Comparison of ENCODE assay signal across 12 cellular contexts in the genomic region with DNA sequence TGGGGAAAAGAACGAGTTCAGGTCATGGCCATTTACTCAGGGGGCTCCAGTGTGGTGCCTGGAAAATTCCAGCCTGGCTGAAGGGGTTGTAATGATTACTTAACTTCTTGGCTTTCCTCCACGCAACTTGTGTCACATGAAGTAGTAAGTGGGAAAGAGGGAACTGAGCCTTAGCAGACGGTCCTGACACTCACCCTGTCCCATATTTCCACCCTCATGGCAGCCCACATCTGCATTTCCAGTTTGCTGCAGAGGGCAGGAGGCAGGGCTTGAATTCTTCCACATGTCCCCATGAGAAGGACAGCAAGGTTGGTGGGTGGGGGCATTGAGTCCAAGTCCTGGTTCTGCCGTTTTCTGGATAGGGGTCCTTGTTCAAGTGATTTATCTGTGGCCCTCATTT. TPM values are rescaled to one million over a fixed set of nuclear protein-coding genes. Genes with fewer than 3 reads are reported as not detected.
DNase-seq lines count a peak whose midpoint lies in the region; ATAC-seq and TF ChIP-seq lines count a peak whose summit lies in the region.
"Had no signal": no experiment of that assay in that cellular context is flagged by ENCODE, and none has a peak within 500 bp of the region (broad histone marks: within the 10 kb centered on the region; RNA-seq: fewer than 3 reads in every experiment).

No MANE protein-coding gene starts in this region.

- H3K9ac ChIP-seq in fibroblast of lung (ENCODE audit: insufficient read depth, low read length) = no peak overlapping the region
- H3K9ac ChIP-seq: parathyroid adenoma had no signal

- H3K9me3 ChIP-seq in SJCRH30 (replicated peaks) (no peaks in the 10 kb centered on the region), fibroblast of lung (ENCODE audit: control insufficient read depth, insufficient read depth, low read depth, low read length) (no peaks in the 10 kb centered on the region), thoracic aorta (no peaks in the 10 kb centered on the region)

- H4K20me1 ChIP-seq in fibroblast of lung (ENCODE audit: control insufficient read depth, extremely low read depth, insufficient read depth, low read length) = no peaks in the 10 kb centered on the region

- H3K4me3 ChIP-seq in SJCRH30 (no peak overlapping the region), fibroblast of lung (replicated peaks in 1 of 4; ENCODE audit: control extremely low read depth in 1 of 4, insufficient read depth in 1 of 4, low read depth in 3 of 4, low read length in 4 of 4) (no peak overlapping the region), thoracic aorta (peak overlapping the region; percentile 42)

- TF ChIP-seq CTCF in fibroblast of lung (conservative IDR thresholded peaks at IDR 0.05 in 1 of 2, IDR thresholded peaks at IDR 0.05 in 1 of 2; ENCODE audit: low read depth in 1 of 2, low read length in 2 of 2) (no peak), mesothelial cell of epicardium (IDR thresholded peaks at IDR 0.05; ENCODE audit: unreplicated experiment) (no peak), thoracic aorta (IDR thresholded peaks at IDR 0.05) (no peak)

- H3K27me3 ChIP-seq in SJCRH30 = no peaks in the 10 kb centered on the region
- H3K27me3 ChIP-seq in fibroblast of lung (ENCODE audit: control insufficient read depth, insufficient read depth, low read length) = peaks cover 22% of the 10 kb centered on the region
- no peaks in the 10 kb centered on the region for H3K27me3 ChIP-seq in thoracic aorta (replicated peaks; ENCODE audit: insufficient read depth)

- H3K9me3 Mint-ChIP-seq in mesothelial cell of epicardium = no peaks in the 10 kb centered on the region
- H3K9me3 Mint-ChIP-seq in activated CD4-positive, alpha-beta T cell treated with anti-CD3 and anti-CD28 coated beads, Interleukin-2, amount 10 ng/mL, durations not matched to agents 7 days and 5 days = no peaks in the 10 kb centered on the region
- H3K9me3 Mint-ChIP-seq: activated T-cell treated with anti-CD3 and anti-CD28 coated beads, Interleukin-2, amount 50 U/mL, for 24 hours had no signal

- H3K4me1 Mint-ChIP-seq in mesothelial cell of epicardium = peaks cover 3% of the 10 kb centered on the region
- H3K4me1 Mint-ChIP-seq in activated CD4-positive, alpha-beta T cell treated with anti-CD3 and anti-CD28 coated beads, Interleukin-2, amount 10 ng/mL, durations not matched to agents 7 days and 5 days = no peaks in the 10 kb centered on the region

- DNase-seq in SJCRH30 = no peak
- DNase-seq in fibroblast of lung (ENCODE audit: low read depth in 2 of 2) = peak; percentile 14 to 57
- DNase-seq in mesothelial cell of epicardium (ENCODE audit: low spot score in 2 of 2, unreplicated experiment in 2 of 2) = no peak
- no peak for DNase-seq in thoracic aorta (ENCODE audit: low spot score)
- DNase-seq in NCI-H2107 treated with DMSO at 0.1 percent for 48 hours (lab: John Stamatoyannopoulos, UW; ENCODE audit: unreplicated experiment) = no peak
- no peak for DNase-seq in activated CD4-positive, alpha-beta T cell treated with anti-CD3 and anti-CD28 coated beads, Interleukin-2, amount 10 ng/mL, durations not matched to agents 7 days and 5 days
- DNase-seq in RKO (ENCODE audit: low spot score) = no peak
- DNase-seq: activated T-cell treated with anti-CD3 and anti-CD28 coated beads, Interleukin-2, amount 50 U/mL, for 24 hours had no signal

- H3K36me3 ChIP-seq in SJCRH30 (no peaks in the 10 kb centered on the region), fibroblast of lung (ENCODE audit: control insufficient read depth, insufficient read depth, low read length) (no peaks in the 10 kb centered on the region), thoracic aorta (no peaks in the 10 kb centered on the region)

- POLR2A ChIA-PET in activated CD4-positive, alpha-beta T cell treated with anti-CD3 and anti-CD28 coated beads, Interleukin-2, amount 10 ng/mL, durations not matched to agents 7 days and 5 days (lab: Charles Lee) = no interaction called here

- H2AFZ ChIP-seq in fibroblast of lung (ENCODE audit: low read length) = no peak overlapping the region
- H2AFZ ChIP-seq: parathyroid adenoma had no signal

- no peak overlapping the region for H3K4me2 ChIP-seq in fibroblast of lung (ENCODE audit: extremely low read depth, insufficient read depth, low read length)

- no peaks in the 10 kb centered on the region for H3K79me2 ChIP-seq in fibroblast of lung (ENCODE audit: control insufficient read depth, insufficient read depth, low read length)
- H3K79me2 ChIP-seq: parathyroid adenoma had no signal

- H3K27ac ChIP-seq in SJCRH30 (0 out of 2 replicates have a peak overlapping the region, but pooled peaks have one; percentile 23), fibroblast of lung (ENCODE audit: insufficient read depth, low read length) (no peak overlapping the region), thoracic aorta (peak overlapping the region; percentile 34 to 60)
- H3K27ac ChIP-seq: parathyroid adenoma, RWPE1 had no signal

- H3K27ac Mint-ChIP-seq in mesothelial cell of epicardium = peak overlapping the region; percentile 40
- no peak overlapping the region for H3K27ac Mint-ChIP-seq in activated CD4-positive, alpha-beta T cell treated with anti-CD3 and anti-CD28 coated beads, Interleukin-2, amount 10 ng/mL, durations not matched to agents 7 days and 5 days
- H3K27ac Mint-ChIP-seq: activated T-cell treated with anti-CD3 and anti-CD28 coated beads, Interleukin-2, amount 50 U/mL, for 24 hours had no signal

- H3K27me3 Mint-ChIP-seq in mesothelial cell of epicardium (ENCODE audit: low read depth) = peaks cover 6% of the 10 kb centered on the region
- peaks cover 2% of the 10 kb centered on the region for H3K27me3 Mint-ChIP-seq in activated CD4-positive, alpha-beta T cell treated with anti-CD3 and anti-CD28 coated beads, Interleukin-2, amount 10 ng/mL, durations not matched to agents 7 days and 5 days
- H3K27me3 Mint-ChIP-seq: activated T-cell treated with anti-CD3 and anti-CD28 coated beads, Interleukin-2, amount 50 U/mL, for 24 hours had no signal

- CTCF ChIA-PET in activated CD4-positive, alpha-beta T cell treated with anti-CD3 and anti-CD28 coated beads, Interleukin-2, amount 10 ng/mL, durations not matched to agents 7 days and 5 days (lab: Charles Lee) = no interaction called here

- ATAC-seq in thoracic aorta (ENCODE audit: insufficient number of reproducible peaks, low FRiP score, low read depth) (peak; percentile 78), GM21723 (IDR thresholded peaks at IDR 0.05; ENCODE audit: unreplicated experiment) (no peak)

- H3K36me3 Mint-ChIP-seq in mesothelial cell of epicardium = no peaks in the 10 kb centered on the region
- no peaks in the 10 kb centered on the region for H3K36me3 Mint-ChIP-seq in activated CD4-positive, alpha-beta T cell treated with anti-CD3 and anti-CD28 coated beads, Interleukin-2, amount 10 ng/mL, durations not matched to agents 7 days and 5 days (ENCODE audit: low read depth)

- no peak overlapping the region for H3K4me3 Mint-ChIP-seq in mesothelial cell of epicardium
- no peak overlapping the region for H3K4me3 Mint-ChIP-seq in activated CD4-positive, alpha-beta T cell treated with anti-CD3 and anti-CD28 coated beads, Interleukin-2, amount 10 ng/mL, durations not matched to agents 7 days and 5 days
- H3K4me3 Mint-ChIP-seq: activated T-cell treated with anti-CD3 and anti-CD28 coated beads, Interleukin-2, amount 50 U/mL, for 24 hours had no signal

- H3K4me1 ChIP-seq in SJCRH30 (peaks cover 3% of the 10 kb centered on the region; the same call in 1 of the 2 replicates), fibroblast of lung (ENCODE audit: control insufficient read depth, extremely low read depth, insufficient read depth, low read length) (no peaks in the 10 kb centered on the region), thoracic aorta (ENCODE audit: control insufficient read depth in 1 of 2, low read depth in 2 of 2) (peaks cover 19 to 21% of the 10 kb centered on the region in 2 donors)
- H3K4me1 ChIP-seq: parathyroid adenoma had no signal

RNA-seq across cellular contexts. Expression of a gene that starts 7.8 kb away (rescaled TPM):
- total RNA-seq in SJCRH30 (2014; rRNA removed; shearing (Covaris generic)) = 0.45 and 0.48 TPM in 2 replicates
- total RNA-seq in fibroblast of lung = not detected in 2 replicates
- not detected in 2 replicates for polyA plus RNA-seq in fibroblast of lung
- polyA plus RNA-seq in fibroblast of lung (2012) = not detected in 2 replicates
- not detected in 2 replicates for polyA minus RNA-seq in fibroblast of lung (ENCODE audit: low replicate concordance)
- total RNA-seq in mesothelial cell of epicardium = not detected in 3 replicates
- not detected for total RNA-seq in thoracic aorta
- total RNA-seq in activated CD4-positive, alpha-beta T cell treated with anti-CD3 and anti-CD28 coated beads, Interleukin-2, amount 10 ng/mL, durations not matched to agents 7 days and 5 days = not detected
- total RNA-seq: cerebellum had no signal

RNA-seq across cellular contexts. Expression of a gene that starts 25.4 kb away (rescaled TPM):
- 9.8 and 9.9 TPM in 2 replicates for total RNA-seq in SJCRH30 (2014; rRNA removed; shearing (Covaris generic))
- total RNA-seq in fibroblast of lung (3.3 and 5.1 TPM in 2 replicates), mesothelial cell of epicardium (18.9 to 24.1 TPM (median 22.3 TPM) in 3 replicates), thoracic aorta (1 to 10 TPM; 8.9 to 9.1 TPM)
- 2.3 and 2.8 TPM in 2 replicates for polyA plus RNA-seq in fibroblast of lung
- polyA plus RNA-seq in fibroblast of lung (2012) = 2.3 and 2.4 TPM in 2 replicates
- 1.2 and 1.7 TPM in 2 replicates for polyA minus RNA-seq in fibroblast of lung (ENCODE audit: low replicate concordance)
- total RNA-seq in activated CD4-positive, alpha-beta T cell treated with anti-CD3 and anti-CD28 coated beads, Interleukin-2, amount 10 ng/mL, durations not matched to agents 7 days and 5 days = 10 to 100 TPM; 25.5 to 26.6 TPM

RNA-seq across cellular contexts. Expression of a gene that starts 27.2 kb away (rescaled TPM):
- total RNA-seq in SJCRH30 (2014; rRNA removed; shearing (Covaris generic)) = 83.1 and 92.0 TPM in 2 replicates
- 1.0 and 1.3 TPM in 2 replicates for total RNA-seq in fibroblast of lung
- polyA plus RNA-seq in fibroblast of lung = 3.1 and 6.1 TPM in 2 replicates
- 3.0 and 6.3 TPM in 2 replicates for polyA plus RNA-seq in fibroblast of lung (2012)
- 1.6 and 3.3 TPM in 2 replicates for polyA minus RNA-seq in fibroblast of lung (ENCODE audit: low replicate concordance)
- total RNA-seq in mesothelial cell of epicardium = 12.1 to 13.1 TPM (median 13.0 TPM) in 3 replicates
- total RNA-seq in thoracic aorta = 1 to 10 TPM in 1 of 2 donors, not detected in 1; 2.5 TPM
- total RNA-seq in activated CD4-positive, alpha-beta T cell treated with anti-CD3 and anti-CD28 coated beads, Interleukin-2, amount 10 ng/mL, durations not matched to agents 7 days and 5 days = 10 to 100 TPM; 23.4 to 23.5 TPM

Comparison
In these comparisons a context has a peak if more than half of its experiments do, and no peak if none do; other contexts are left out.
1. DNase-seq: peak in fibroblast of lung (2 of 2); none in SJCRH30 (0 of 2), mesothelial cell of epicardium (0 of 2), thoracic aorta (single experiment), NCI-H2107 treated with DMSO at 0.1 percent for 48 hours (single experiment), activated CD4-positive, alpha-beta T cell treated with anti-CD3 and anti-CD28 coated beads, Interleukin-2, amount 10 ng/mL, durations not matched to agents 7 days and 5 days (single experiment) and RKO (single experiment).